ENCODE assay signal across 29 cellular contexts in the genomic region with DNA sequence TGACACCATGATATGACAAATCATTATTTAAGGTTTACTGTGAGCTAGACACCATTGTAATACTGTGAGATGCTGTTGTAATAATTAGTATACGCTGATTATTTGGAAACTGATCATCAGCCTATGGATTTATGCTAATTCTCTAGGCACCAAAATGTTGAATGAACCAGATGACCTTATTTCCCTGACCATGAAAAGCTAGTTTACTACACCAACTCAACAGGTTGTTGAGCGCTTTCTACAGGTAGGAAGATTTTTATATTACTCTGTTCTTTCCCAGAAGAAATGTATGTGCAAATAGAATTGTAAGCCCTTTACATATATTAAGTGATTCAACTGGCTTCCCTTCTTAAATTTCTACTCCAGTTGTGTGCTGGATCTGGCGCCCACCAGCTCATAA. TPM values are rescaled to one million over a fixed set of nuclear protein-coding genes. Genes with fewer than 3 reads are reported as not detected.
DNase-seq lines count a peak whose midpoint lies in the region; ATAC-seq and TF ChIP-seq lines count a peak whose summit lies in the region.
"Had no signal": no experiment of that assay in that cellular context is flagged by ENCODE, and none has a peak within 500 bp of the region (broad histone marks: within the 10 kb centered on the region; RNA-seq: fewer than 3 reads in every experiment).

No MANE protein-coding gene starts in this region.

- H3K27me3 ChIP-seq in left ventricle myocardium inferior (ENCODE audit: low read depth) = no peaks in the 10 kb centered on the region
- no peaks in the 10 kb centered on the region for H3K27me3 ChIP-seq in endodermal cell (ENCODE audit: control insufficient read depth, insufficient read depth, low read length, poor library complexity, severe bottlenecking)
- H3K27me3 ChIP-seq: MG63, right lobe of liver, thyroid gland had no signal

- H3K27me3 Mint-ChIP-seq in endodermal cell (ENCODE audit: insufficient read depth) = peaks cover 11% of the 10 kb centered on the region
- no peaks in the 10 kb centered on the region for H3K27me3 Mint-ChIP-seq in nephron progenitor cell (ENCODE audit: low read depth, poor library complexity)

- H3K4me1 Mint-ChIP-seq in endodermal cell (peaks cover 64% of the 10 kb centered on the region), nephron progenitor cell (peaks cover 85% of the 10 kb centered on the region)
- no peaks in the 10 kb centered on the region for H3K4me1 Mint-ChIP-seq in stimulated activated effector memory CD8-positive, alpha-beta T cell treated with anti-CD3 and anti-CD28 coated beads, Interleukin-12 subunit alpha, Interleukin-12 subunit beta, amount 100 ng/mL, for 72 hours
- H3K4me1 Mint-ChIP-seq: activated T-helper 17 cell treated with anti-CD3 and anti-CD28 coated beads, Interleukin-2, amount 50 U/mL, for 72 hours had no signal

- H3K9me3 ChIP-seq in left ventricle myocardium inferior (replicated peaks) (no peaks in the 10 kb centered on the region), endodermal cell (ENCODE audit: control insufficient read depth, low read length) (no peaks in the 10 kb centered on the region)
- H3K9me3 ChIP-seq: BLaER1 treated with 17β-estradiol and CSF1 and Interleukin-3, amounts not matched to agents 10 nM and 100 nM; HAP-1; lower lobe of right lung; MG63; right lobe of liver; thyroid gland had no signal

- 97 to 100% methylated on average over 1 to 3 of the region's 3 CpGs for WGBS in endodermal cell (ENCODE audit: insufficient coverage in 1 of 2, insufficient read length in 1 of 2), 2 experiments

- H3K27ac ChIP-seq in left ventricle myocardium inferior (replicated peaks) (peak overlapping the region; percentile 99), endodermal cell (ENCODE audit: low read depth, low read length) (no peak overlapping the region)
- H3K27ac ChIP-seq: BLaER1 treated with 17β-estradiol and CSF1 and Interleukin-3, amounts not matched to agents 10 nM and 100 nM; coronary artery; lower lobe of right lung; parathyroid adenoma had no signal

- no peak for DNase-seq in left ventricle myocardium inferior
- DNase-seq in Right ventricle myocardium superior = no peak
- DNase-seq in endodermal cell = no peak
- no peak for DNase-seq in nephron progenitor cell
- no peak for DNase-seq in stimulated activated naive CD4-positive, alpha-beta T cell treated with Interleukin-2 at 50 U/mL for 16 hours (lab: John Stamatoyannopoulos, UW)
- no peak for DNase-seq in superior temporal gyrus (ENCODE audit: extremely low spot score)
- no peak for DNase-seq in stimulated activated effector memory CD8-positive, alpha-beta T cell treated with anti-CD3 and anti-CD28 coated beads, Interleukin-12 subunit alpha, Interleukin-12 subunit beta, amount 100 ng/mL, for 72 hours (ENCODE audit: low spot score in 2 of 2)
- DNase-seq: activated CD4-positive, alpha-beta memory T cell treated with anti-CD3 and anti-CD28 coated beads for 36 hours; COR-L47; islet precursor cell; KG1; lower lobe of right lung; MG63; NCI-H2029; NCI-H2227 treated with DMSO at 0.1 percent for 48 hours; right lobe of liver; stimulated activated CD4-positive, alpha-beta T cell treated with anti-CD3 and anti-CD28 coated beads, Interleukin-15, amount 100 ng/mL, for 24 hours; stimulated activated naive CD8-positive, alpha-beta T cell treated with anti-CD3 and anti-CD28 coated beads, Interleukin-15, Interleukin-2, amounts not matched to agents 100 U/mL and 50 U/mL, for 24 hours; thyroid gland had no signal

- no peak for ATAC-seq in Right ventricle myocardium superior (ENCODE audit: poor library complexity)
- ATAC-seq in GM21423 (IDR thresholded peaks at IDR 0.05; ENCODE audit: unreplicated experiment) = no peak
- ATAC-seq in stimulated activated effector memory CD8-positive, alpha-beta T cell treated with anti-CD3 and anti-CD28 coated beads, Interleukin-12 subunit alpha, Interleukin-12 subunit beta, amount 100 ng/mL, for 72 hours = no peak
- ATAC-seq: activated CD4-positive, CD25-positive, alpha-beta regulatory T cell treated with anti-CD3 and anti-CD28 coated beads, Interleukin-2, amount 50 U/mL, for 24 hours; activated T-helper 17 cell treated with anti-CD3 and anti-CD28 coated beads, Interleukin-2, amount 50 U/mL, for 72 hours; lower lobe of right lung; stimulated activated naive CD8-positive, alpha-beta T cell treated with anti-CD3 and anti-CD28 coated beads, Interleukin-15, Interleukin-2, amounts not matched to agents 100 U/mL and 50 U/mL, for 24 hours had no signal

- H3K4me3 ChIP-seq in left ventricle myocardium inferior (peak overlapping the region; percentile 82), endodermal cell (ENCODE audit: low read length) (peak overlapping the region; percentile 58)
- H3K4me3 ChIP-seq: coronary artery, HAP-1, lower lobe of right lung, MG63, right lobe of liver, thyroid gland had no signal

- H3K36me3 Mint-ChIP-seq in endodermal cell (ENCODE audit: low read depth) (peaks cover 19% of the 10 kb centered on the region), nephron progenitor cell (ENCODE audit: low read depth) (peaks cover 81% of the 10 kb centered on the region)
- no peaks in the 10 kb centered on the region for H3K36me3 Mint-ChIP-seq in stimulated activated effector memory CD8-positive, alpha-beta T cell treated with anti-CD3 and anti-CD28 coated beads, Interleukin-12 subunit alpha, Interleukin-12 subunit beta, amount 100 ng/mL, for 72 hours
- H3K36me3 Mint-ChIP-seq: activated CD4-positive, alpha-beta memory T cell treated with anti-CD3 and anti-CD28 coated beads for 36 hours; activated naive CD4-positive, alpha-beta T cell treated with anti-CD3 and anti-CD28 coated beads, Interleukin-2, amount 50 U/mL, for 24 hours had no signal

- H3K4me3 Mint-ChIP-seq in endodermal cell (no peak overlapping the region), nephron progenitor cell (peak overlapping the region; percentile 76)
- no peak overlapping the region for H3K4me3 Mint-ChIP-seq in stimulated activated effector memory CD8-positive, alpha-beta T cell treated with anti-CD3 and anti-CD28 coated beads, Interleukin-12 subunit alpha, Interleukin-12 subunit beta, amount 100 ng/mL, for 72 hours
- H3K4me3 Mint-ChIP-seq: activated CD4-positive, alpha-beta memory T cell treated with anti-CD3 and anti-CD28 coated beads for 36 hours; activated naive CD4-positive, alpha-beta T cell treated with anti-CD3 and anti-CD28 coated beads, Interleukin-2, amount 50 U/mL, for 24 hours; activated T-helper 17 cell treated with anti-CD3 and anti-CD28 coated beads, Interleukin-2, amount 50 U/mL, for 72 hours; T-helper 1 cell treated with Interleukin-12 subunit alpha and Interleukin-12 subunit beta and Interleukin-4 antibody, amounts not matched to agents 30 μg/mL and 1 μg/mL, for 36 hours had no signal

- no peaks in the 10 kb centered on the region for H3K9me3 Mint-ChIP-seq in endodermal cell
- H3K9me3 Mint-ChIP-seq in nephron progenitor cell = peaks cover 6% of the 10 kb centered on the region
- H3K9me3 Mint-ChIP-seq in stimulated activated effector memory CD8-positive, alpha-beta T cell treated with anti-CD3 and anti-CD28 coated beads, Interleukin-12 subunit alpha, Interleukin-12 subunit beta, amount 100 ng/mL, for 72 hours = no peaks in the 10 kb centered on the region
- H3K9me3 Mint-ChIP-seq: activated CD4-positive, alpha-beta memory T cell treated with anti-CD3 and anti-CD28 coated beads for 36 hours; activated naive CD4-positive, alpha-beta T cell treated with anti-CD3 and anti-CD28 coated beads, Interleukin-2, amount 50 U/mL, for 24 hours; activated T-helper 17 cell treated with anti-CD3 and anti-CD28 coated beads, Interleukin-2, amount 50 U/mL, for 72 hours; nephron; T-helper 1 cell treated with Interleukin-12 subunit alpha and Interleukin-12 subunit beta and Interleukin-4 antibody, amounts not matched to agents 30 μg/mL and 1 μg/mL, for 36 hours had no signal

- no peak overlapping the region for H3K9ac ChIP-seq in endodermal cell (ENCODE audit: extremely low read depth, low read length, poor library complexity, severe bottlenecking)
- H3K9ac ChIP-seq: parathyroid adenoma had no signal

- peaks cover 95% of the 10 kb centered on the region for H3K4me1 ChIP-seq in left ventricle myocardium inferior
- H3K4me1 ChIP-seq in endodermal cell (ENCODE audit: control insufficient read depth, insufficient read depth, low read length) = peaks cover 12% of the 10 kb centered on the region
- H3K4me1 ChIP-seq: parathyroid adenoma had no signal

- intact Hi-C loops in left ventricle myocardium inferior (cut with micrococcal nuclease) = no loop called here
- intact Hi-C loops in Right ventricle myocardium superior (cut with DNase I) = no loop called here

- H3K36me3 ChIP-seq in left ventricle myocardium inferior (peaks cover 56% of the 10 kb centered on the region), endodermal cell (ENCODE audit: control insufficient read depth, insufficient read depth, low read length) (peaks cover 40% of the 10 kb centered on the region)
- H3K36me3 ChIP-seq: MG63 had no signal

- no peak for TF ChIP-seq CTCF in left ventricle myocardium inferior (IDR thresholded peaks at IDR 0.05; ENCODE audit: borderline replicate concordance)
- TF ChIP-seq CTCF in endodermal cell (conservative IDR thresholded peaks at IDR 0.05) = no peak
- no peak for TF ChIP-seq CTCF in nephron progenitor cell (IDR thresholded peaks at IDR 0.05)

- H3K27ac Mint-ChIP-seq in endodermal cell (no peak overlapping the region), nephron progenitor cell (no peak overlapping the region)
- H3K27ac Mint-ChIP-seq in stimulated activated effector memory CD8-positive, alpha-beta T cell treated with anti-CD3 and anti-CD28 coated beads, Interleukin-12 subunit alpha, Interleukin-12 subunit beta, amount 100 ng/mL, for 72 hours = no peak overlapping the region
- H3K27ac Mint-ChIP-seq: activated CD4-positive, alpha-beta memory T cell treated with anti-CD3 and anti-CD28 coated beads for 36 hours; activated naive CD4-positive, alpha-beta T cell treated with anti-CD3 and anti-CD28 coated beads, Interleukin-2, amount 50 U/mL, for 24 hours; activated T-helper 17 cell treated with anti-CD3 and anti-CD28 coated beads, Interleukin-2, amount 50 U/mL, for 72 hours; T-helper 1 cell treated with Interleukin-12 subunit alpha and Interleukin-12 subunit beta and Interleukin-4 antibody, amounts not matched to agents 30 μg/mL and 1 μg/mL, for 36 hours had no signal

RNA-seq across cellular contexts. Expression of gene NRP1, which starts 6.2 kb away (rescaled TPM):
- total RNA-seq in left ventricle myocardium inferior (168 TPM), Right ventricle myocardium superior (159 TPM), endodermal cell (10 to 100 TPM; 20.7 to 30.6 TPM)
- 18.0 TPM for polyA plus RNA-seq in endodermal cell (2013, experiment 1 of 2)
- 18.6 TPM for polyA plus RNA-seq in endodermal cell (2013, experiment 2 of 2)
